ENCODE assay signal across 21 cellular contexts in genomic region chr16:2095918-2096582, GRCh38. TPM values are rescaled to one million over a fixed set of nuclear protein-coding genes. Genes with fewer than 3 reads are reported as not detected.
DNase-seq lines count a peak whose midpoint lies in the region; FAIRE-seq and TF ChIP-seq lines count a peak whose summit lies in the region.
"Had no signal": no experiment of that assay in that cellular context is flagged by ENCODE, and none has a peak within 500 bp of the region (broad histone marks: within the 10 kb centered on the region; RNA-seq: fewer than 3 reads in every experiment).

No MANE protein-coding gene starts in this region.

- FAIRE-seq in HTR-8/SVneo (lab: Jason Lieb, UNC) = peak; percentile 9
- FAIRE-seq: GM12891, RCC 7860 had no signal

- no peak overlapping the region for H3K4me3 ChIP-seq in ACC112 (ENCODE audit: low read depth, low read length)
- H3K4me3 ChIP-seq in osteoblast (ENCODE audit: insufficient read depth, low read length) = no peak overlapping the region

- no peaks in the 10 kb centered on the region for H3K9me3 ChIP-seq in osteoblast (ENCODE audit: low read depth, low read length)
- H3K9me3 ChIP-seq: Caco-2 had no signal

- H3K36me3 ChIP-seq in ACC112 (ENCODE audit: insufficient read depth, low read length) = peaks cover 12% of the 10 kb centered on the region; the same call in 1 of the 2 replicates
- peaks cover 54% of the 10 kb centered on the region for H3K36me3 ChIP-seq in osteoblast (ENCODE audit: insufficient read depth, low read length)

- TF ChIP-seq CTCF in osteoblast (IDR thresholded peaks at IDR 0.05; ENCODE audit: extremely low read depth, low read depth, low read length) = no peak

- H3K27ac ChIP-seq in ACC112 (ENCODE audit: low read depth, low read length) = peak overlapping the region; percentile 40; the same call in 1 of the 2 replicates
- peak overlapping the region; percentile 23 for H3K27ac ChIP-seq in osteoblast (ENCODE audit: low read depth, low read length)

- H3K4me2 ChIP-seq in osteoblast (ENCODE audit: insufficient read depth, low read length) = no peak overlapping the region

- H3K79me2 ChIP-seq in ACC112 (ENCODE audit: control insufficient read depth, insufficient read depth, low read length, unreplicated experiment) (no peaks in the 10 kb centered on the region), osteoblast (ENCODE audit: insufficient read depth, low read length) (peaks cover 2% of the 10 kb centered on the region)

- H3K27me3 ChIP-seq in ACC112 (ENCODE audit: insufficient read depth, low read length) (no peaks in the 10 kb centered on the region), osteoblast (ENCODE audit: insufficient read depth, low read length) (no peaks in the 10 kb centered on the region)

- H3K4me1 ChIP-seq in ACC112 (ENCODE audit: control insufficient read depth, insufficient read depth, low read length, unreplicated experiment) = peaks cover 9% of the 10 kb centered on the region
- peaks cover 7% of the 10 kb centered on the region for H3K4me1 ChIP-seq in osteoblast (ENCODE audit: insufficient read depth, low read length)

- no peak overlapping the region for H2AFZ ChIP-seq in ACC112 (ENCODE audit: low read length, unreplicated experiment)
- no peak overlapping the region for H2AFZ ChIP-seq in osteoblast (ENCODE audit: low read length)

- H4K20me1 ChIP-seq in osteoblast (ENCODE audit: insufficient read depth, low read length) = peaks cover 32% of the 10 kb centered on the region

- DNase-seq in HTR-8/SVneo (ENCODE audit: insufficient read length, low spot score) (no peak), glomerular visceral epithelial cell (ENCODE audit: extremely low spot score) (peak; percentile 33), osteoblast (ENCODE audit: insufficient read length, low spot score, missing footprints) (peak; percentile 91), NCI-H510A treated with DMSO at 0.1 percent for 48 hours (lab: John Stamatoyannopoulos, UW) (no peak), LoVo (ENCODE audit: low spot score) (no peak)
- no peak for DNase-seq in activated naive CD4-positive, alpha-beta T cell treated with Interleukin-2 at 50 U/mL for 16 hours
- DNase-seq in stimulated activated naive CD4-positive, alpha-beta T cell treated with Interleukin-2 at 50 U/mL for 16 hours (lab: John Stamatoyannopoulos, UW) = no peak
- DNase-seq: Caco-2; CD4-positive, alpha-beta T cell; DMS153; Kasumi-1; MM.1S; NCI-H1105; NCI-H2081; NCI-H748 treated with DMSO at 0.1 percent for 48 hours; NK-92 treated with Interleukin-12 subunit alpha and Interleukin-12 subunit beta, amount 100 ng/mL, for 24 hours; Right ventricle myocardium superior had no signal

RNA-seq across cellular contexts. Expression of gene PKD1, which starts 39.6 kb away (rescaled TPM):
- total RNA-seq in osteoblast = 139 and 180 TPM in 2 replicates

RNA-seq across cellular contexts. Expression of gene TSC2, which starts 48.3 kb away (rescaled TPM):
- total RNA-seq in osteoblast = 73.1 and 78.9 TPM in 2 replicates

RNA-seq across cellular contexts. Expression of gene NTHL1, which starts 48.4 kb away (rescaled TPM):
- total RNA-seq in osteoblast = 22.8 and 24.8 TPM in 2 replicates

RNA-seq across cellular contexts. Expression of gene RAB26, which starts 52.4 kb away (rescaled TPM):
- 0.36 and 0.59 TPM in 2 replicates for total RNA-seq in osteoblast
- total RNA-seq: A172; CD4-positive, alpha-beta T cell had no signal

RNA-seq across cellular contexts. Expression of gene TRAF7, which starts 59.5 kb away (rescaled TPM):
- 49.5 and 56.1 TPM in 2 replicates for total RNA-seq in osteoblast

Comparison
In these comparisons a context has a peak if more than half of its experiments do, and no peak if none do; other contexts are left out.
1. DNase-seq: peak in glomerular visceral epithelial cell (single experiment) and osteoblast (single experiment); none in HTR-8/SVneo (single experiment), NCI-H510A treated with DMSO at 0.1 percent for 48 hours (single experiment), LoVo (single experiment), activated naive CD4-positive, alpha-beta T cell treated with Interleukin-2 at 50 U/mL for 16 hours (single experiment) and stimulated activated naive CD4-positive, alpha-beta T cell treated with Interleukin-2 at 50 U/mL for 16 hours (single experiment).